25 cellular contexts compared by ENCODE assay signal in the genomic region with DNA sequence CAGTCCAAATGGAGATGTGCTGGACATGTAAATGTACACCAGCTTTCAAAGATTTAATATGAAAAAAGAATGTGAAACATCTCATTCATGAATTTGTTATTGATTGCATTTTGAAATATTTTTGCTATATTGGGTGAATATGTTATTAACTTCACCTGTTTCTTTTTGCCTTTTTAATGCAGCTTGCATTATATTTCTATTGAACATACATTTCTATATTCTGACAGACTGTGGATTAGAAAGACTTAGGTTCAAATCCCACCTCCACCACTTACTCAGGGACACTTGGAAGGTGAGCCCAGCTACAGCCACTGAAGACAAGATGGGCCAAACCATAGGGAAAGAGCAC. TPM values are rescaled to one million over a fixed set of nuclear protein-coding genes. Genes with fewer than 3 reads are reported as not detected.
"Had no signal": no experiment of that assay in that cellular context is flagged by ENCODE, and none has a peak within 500 bp of the region (broad histone marks: within the 10 kb centered on the region; RNA-seq: fewer than 3 reads in every experiment).

No MANE protein-coding gene starts in this region.

- H2AFZ ChIP-seq: hepatocyte had no signal

- ATAC-seq: gastroesophageal sphincter; stimulated activated memory B cell treated with anti-CD40 and anti-IgM and Interleukin-4, amounts not matched to agents 10 μg/mL and 1 μg/mL and 100 μg/mL, for 72 hours; stimulated activated naive CD8-positive, alpha-beta T cell treated with anti-CD3 and anti-CD28 coated beads, Interleukin-15, Interleukin-2, amounts not matched to agents 100 U/mL and 50 U/mL, for 24 hours had no signal

- H3K27ac Mint-ChIP-seq: dendritic cell treated with granulocyte-macrophage colony-stimulating factor and Interleukin-4, amounts not matched to agents 40 ng/mL and 50 ng/mL, for 4 days; naive thymus-derived CD4-positive, alpha-beta T cell; nephron; stimulated activated memory B cell treated with anti-CD40 and anti-IgM and Interleukin-4, amounts not matched to agents 10 μg/mL and 1 μg/mL and 100 μg/mL, for 72 hours had no signal

- H3K4me2 ChIP-seq: hepatocyte had no signal

- H3K9me3 Mint-ChIP-seq: dendritic cell treated with granulocyte-macrophage colony-stimulating factor and Interleukin-4, amounts not matched to agents 40 ng/mL and 50 ng/mL, for 4 days; nephron; stimulated activated memory B cell treated with anti-CD40 and anti-IgM and Interleukin-4, amounts not matched to agents 10 μg/mL and 1 μg/mL and 100 μg/mL, for 72 hours; type B pancreatic cell had no signal

- H3K4me3 Mint-ChIP-seq: dendritic cell treated with granulocyte-macrophage colony-stimulating factor and Interleukin-4, amounts not matched to agents 40 ng/mL and 50 ng/mL, for 4 days; naive thymus-derived CD4-positive, alpha-beta T cell; nephron; stimulated activated memory B cell treated with anti-CD40 and anti-IgM and Interleukin-4, amounts not matched to agents 10 μg/mL and 1 μg/mL and 100 μg/mL, for 72 hours; type B pancreatic cell had no signal

- DNase-seq: effector CD8-positive, alpha-beta T cell; heart left ventricle; kidney; ovary; psoas muscle; right cardiac atrium; sigmoid colon; stimulated activated CD4-positive, alpha-beta T cell treated with anti-CD3 and anti-CD28 coated beads, Interleukin-2, amount 100 ng/mL, for 24 hours; stimulated activated CD4-positive, alpha-beta T cell treated with anti-CD3 and anti-CD28 coated beads, Interleukin-4, amount 100 ng/mL, for 24 hours had no signal

- H3K36me3 Mint-ChIP-seq: stimulated activated memory B cell treated with anti-CD40 and anti-IgM and Interleukin-4, amounts not matched to agents 10 μg/mL and 1 μg/mL and 100 μg/mL, for 72 hours; type B pancreatic cell had no signal

- H3K4me1 ChIP-seq: foreskin keratinocyte, psoas muscle, testis, tibial artery had no signal

- FAIRE-seq: kidney had no signal

- H3K4me3 ChIP-seq: colonic mucosa, esophagus muscularis mucosa, gastroesophageal sphincter, heart left ventricle, hepatocyte, ovary, psoas muscle, sigmoid colon, testis, tibial artery had no signal

- H3K27me3 ChIP-seq: colonic mucosa, esophagus muscularis mucosa, gastroesophageal sphincter, ovary, sigmoid colon, testis had no signal

- H3K9me3 ChIP-seq: colonic mucosa, esophagus muscularis mucosa, gastroesophageal sphincter, heart left ventricle, ovary, psoas muscle, sigmoid colon, testis, tibial artery had no signal

- H3K36me3 ChIP-seq: colonic mucosa, esophagus muscularis mucosa, gastroesophageal sphincter, heart left ventricle, ovary, sigmoid colon, tibial artery had no signal

- H3K79me2 ChIP-seq: hepatocyte had no signal

- H3K27ac ChIP-seq: colonic mucosa, esophagus muscularis mucosa, foreskin keratinocyte, gastroesophageal sphincter, heart left ventricle, hepatocyte, ovary, psoas muscle, sigmoid colon, testis, tibial artery had no signal

RNA-seq across cellular contexts. Expression of gene LRRN2, which starts 37.8 kb away (rescaled TPM):
- total RNA-seq: endothelial cell of umbilical vein; fibroblast of lung; foreskin keratinocyte; naive thymus-derived CD4-positive, alpha-beta T cell had no signal
- polyA plus RNA-seq: endothelial cell of umbilical vein, fibroblast of lung, mammary epithelial cell had no signal
